Comparison of ENCODE assay signal across 8 cellular contexts in the genomic region with DNA sequence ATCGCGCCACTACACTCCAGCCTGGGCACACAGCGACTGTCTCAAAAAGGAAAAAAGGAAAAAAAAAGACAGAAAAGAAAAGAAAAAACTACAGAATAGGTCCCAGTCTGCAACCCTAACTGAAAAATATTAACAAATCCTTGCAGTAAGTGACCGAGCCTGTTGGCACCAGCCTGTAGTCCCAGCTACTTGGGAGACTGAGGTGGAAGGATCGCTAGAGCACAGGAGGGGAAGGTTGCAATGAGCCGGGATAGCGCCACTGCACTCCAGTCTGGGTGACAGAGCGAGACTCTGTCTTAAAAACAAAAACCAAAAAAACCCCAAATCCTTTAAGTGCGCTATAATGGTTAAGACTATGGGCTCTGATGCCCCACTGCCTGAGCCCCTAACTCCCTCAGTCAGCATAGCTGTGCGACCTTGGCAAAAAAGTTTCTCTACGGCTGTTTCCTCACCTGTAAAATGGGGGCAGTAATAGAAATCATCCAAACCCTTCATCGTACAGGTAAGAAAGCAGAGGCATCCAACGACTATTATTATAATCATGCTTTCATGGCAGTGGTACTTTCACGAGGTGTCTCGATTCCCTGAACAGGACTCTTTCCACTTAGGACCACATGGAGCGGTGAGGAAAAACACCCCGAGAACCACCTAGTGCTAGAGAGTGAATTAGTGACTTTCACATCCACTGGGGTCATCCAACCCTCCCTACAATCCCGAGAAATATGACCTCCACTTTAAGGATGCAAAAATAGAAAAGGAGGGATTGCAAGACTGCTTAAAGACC. TPM values are rescaled to one million over a fixed set of nuclear protein-coding genes. Genes with fewer than 3 reads are reported as not detected.
DNase-seq lines count a peak whose midpoint lies in the region; ATAC-seq and TF ChIP-seq lines count a peak whose summit lies in the region.

No MANE protein-coding gene starts in this region.

- no peak for TF ChIP-seq CTCF in C4-2B (conservative IDR thresholded peaks at IDR 0.05)
- TF ChIP-seq CTCF in cardiac muscle cell (IDR thresholded peaks at IDR 0.05; ENCODE audit: low read depth, low read length) = no peak

- H3K4me1 ChIP-seq in cardiac muscle cell (ENCODE audit: low read depth) (no peaks in the 10 kb centered on the region), rectal smooth muscle tissue (ENCODE audit: control insufficient read depth, insufficient read depth, low read length) (peaks cover 4% of the 10 kb centered on the region)

- H3K9ac ChIP-seq in rectal smooth muscle tissue (ENCODE audit: low read length) = peak overlapping the region; percentile 97

- peaks cover 9% of the 10 kb centered on the region for H3K36me3 ChIP-seq in cardiac muscle cell
- no peaks in the 10 kb centered on the region for H3K36me3 ChIP-seq in rectal smooth muscle tissue (ENCODE audit: control insufficient read depth, insufficient read depth, low read length)

- DNase-seq in activated T-cell treated with anti-CD3 and anti-CD28 coated beads, Interleukin-2, amount 50 U/mL, for 1 hour = peak; percentile 20
- peak in 1 of 2 donors; percentile 47 for DNase-seq in cardiac muscle cell (ENCODE audit: low read depth in 1 of 2, low spot score in 1 of 2)
- DNase-seq in cortex of kidney (lab: John Stamatoyannopoulos, UW) = no peak
- no peak for DNase-seq in HEK293T (ENCODE audit: extremely low spot score)
- DNase-seq in DMS79 treated with DMSO at 0.1 percent for 48 hours (lab: John Stamatoyannopoulos, UW) = no peak

- H3K4me3 ChIP-seq in cardiac muscle cell = peak overlapping the region; percentile 85
- H3K4me3 ChIP-seq in rectal smooth muscle tissue (ENCODE audit: low read length) = peak overlapping the region; percentile 97

- peak overlapping the region; percentile 83 for H3K27ac ChIP-seq in C4-2B
- H3K27ac ChIP-seq in cardiac muscle cell = no peak overlapping the region
- peak overlapping the region; percentile 83 for H3K27ac ChIP-seq in rectal smooth muscle tissue (ENCODE audit: low read depth, low read length)

- peak; percentile 2 for ATAC-seq in HG02759 (IDR thresholded peaks at IDR 0.05; ENCODE audit: unreplicated experiment)

- no peaks in the 10 kb centered on the region for H3K9me3 ChIP-seq in cardiac muscle cell (ENCODE audit: low read depth)

- CTCF ChIA-PET in HEK293T (lab: Yijun Ruan, JAX) = interaction anchor here (0.5 to 1.2 kb wide), 3 partner anchors 39 to 236 kb away, joined by 3 to 5 read pairs (median 4); no protein-coding TSS in a partner anchor

- no peaks in the 10 kb centered on the region for H3K27me3 ChIP-seq in cardiac muscle cell
- H3K27me3 ChIP-seq in rectal smooth muscle tissue (ENCODE audit: control insufficient read depth, insufficient read depth, low read length) = no peaks in the 10 kb centered on the region

- POLR2A ChIA-PET in HEK293T (lab: Yijun Ruan, JAX) = interaction anchor here (0.9 to 1.8 kb wide), 3 partner anchors 12 to 38 kb away, joined by 3 to 4 read pairs (median 3); no protein-coding TSS in a partner anchor

TF ChIP-seq in HEK293T, 16 proteins besides CTCF, POLR2A, EP300 and RAD21:
- no peak for TF ChIP-seq FOXA1 (IDR thresholded peaks at IDR 0.05)
- TF ChIP-seq, protein P1, sequence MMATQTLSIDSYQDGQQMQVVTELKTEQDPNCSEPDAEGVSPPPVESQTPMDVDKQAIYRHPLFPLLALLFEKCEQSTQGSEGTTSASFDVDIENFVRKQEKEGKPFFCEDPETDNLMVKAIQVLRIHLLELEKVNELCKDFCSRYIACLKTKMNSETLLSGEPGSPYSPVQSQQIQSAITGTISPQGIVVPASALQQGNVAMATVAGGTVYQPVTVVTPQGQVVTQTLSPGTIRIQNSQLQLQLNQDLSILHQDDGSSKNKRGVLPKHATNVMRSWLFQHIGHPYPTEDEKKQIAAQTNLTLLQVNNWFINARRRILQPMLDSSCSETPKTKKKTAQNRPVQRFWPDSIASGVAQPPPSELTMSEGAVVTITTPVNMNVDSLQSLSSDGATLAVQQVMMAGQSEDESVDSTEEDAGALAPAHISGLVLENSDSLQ (IDR thresholded peaks at IDR 0.05) = no peak
- TF ChIP-seq FOXK2 (IDR thresholded peaks at IDR 0.05) = no peak
- no peak for TF ChIP-seq BHLHE40 (IDR thresholded peaks at IDR 0.05; ENCODE audit: borderline replicate concordance)
- TF ChIP-seq SP1 (IDR thresholded peaks at IDR 0.05) = no peak
- TF ChIP-seq CTBP1 (IDR thresholded peaks at IDR 0.05; ENCODE audit: borderline replicate concordance) = no peak
- no peak for TF ChIP-seq FOXM1 (IDR thresholded peaks at IDR 0.05; ENCODE audit: borderline replicate concordance)
- no peak for TF ChIP-seq TARDBP (IDR thresholded peaks at IDR 0.05)
- TF ChIP-seq ARNT (IDR thresholded peaks at IDR 0.05) = no peak
- no peak for TF ChIP-seq NFRKB (IDR thresholded peaks at IDR 0.05)
- TF ChIP-seq HDGF (IDR thresholded peaks at IDR 0.05; ENCODE audit: borderline replicate concordance) = no peak
- no peak for TF ChIP-seq ELF4 (IDR thresholded peaks at IDR 0.05)
- no peak for TF ChIP-seq ZNF384 (IDR thresholded peaks at IDR 0.05)
TF ChIP-seq in HEK293T: peak in this region for 0.

RNA-seq across cellular contexts. Expression of a gene that starts 0.8 kb away (rescaled TPM):
- 58.7 and 113 TPM in 2 replicates for total RNA-seq in cardiac muscle cell
- polyA plus RNA-seq in cardiac muscle cell = 317 and 390 TPM in 2 replicates
